Comparison of ENCODE assay signal across 23 cellular contexts in the genomic region with DNA sequence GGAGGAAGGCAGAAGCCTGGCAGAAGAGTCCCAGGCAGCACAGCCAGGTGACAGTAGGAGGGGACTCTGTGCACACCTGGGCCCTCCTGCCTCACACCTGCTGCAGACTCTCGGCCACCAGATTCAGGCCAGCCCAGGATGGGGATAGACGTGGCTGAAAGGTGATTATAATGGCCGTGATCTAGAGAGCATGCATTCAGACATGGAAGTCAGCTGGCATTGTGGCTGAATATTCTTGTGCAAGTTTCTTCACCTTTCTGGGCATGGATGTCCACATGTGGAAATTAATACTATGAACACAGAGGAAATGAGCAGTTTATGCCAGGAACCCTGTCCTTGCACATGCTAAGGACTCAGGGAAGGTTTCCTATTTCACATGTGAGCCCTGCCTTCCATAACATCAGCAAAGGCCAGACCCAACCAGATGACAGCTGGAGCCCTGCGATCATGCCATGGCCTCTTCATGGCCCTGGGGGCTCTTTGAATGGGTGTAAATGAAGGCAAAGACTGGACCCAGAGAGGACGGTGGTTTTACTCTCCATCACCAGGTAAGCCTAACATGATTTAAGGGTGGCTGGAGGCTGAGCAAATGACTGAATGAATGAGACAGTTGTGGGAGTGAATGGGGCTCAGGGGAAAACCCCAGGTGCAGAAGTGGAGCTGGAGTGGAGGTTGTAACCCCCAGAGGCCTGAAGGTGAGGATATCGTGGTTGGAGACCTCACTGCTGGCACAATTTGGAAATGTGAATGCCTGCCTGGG. TPM values are rescaled to one million over a fixed set of nuclear protein-coding genes. Genes with fewer than 3 reads are reported as not detected.
"Had no signal": no experiment of that assay in that cellular context is flagged by ENCODE, and none has a peak within 500 bp of the region (broad histone marks: within the 10 kb centered on the region; RNA-seq: fewer than 3 reads in every experiment).

No MANE protein-coding gene starts in this region.

- H3K4me1 ChIP-seq: pancreas had no signal

- H3K4me3 ChIP-seq: gastrocnemius medialis, heart right ventricle, pancreas, prostate gland, right lobe of liver, testis, tibial nerve, upper lobe of right lung, vagina had no signal

- ATAC-seq: esophagus mucosa; gastrocnemius medialis; heart right ventricle; left lobe of liver; natural killer cell; pancreas; right lobe of liver; stimulated activated memory B cell treated with anti-CD40 and anti-IgM and Interleukin-4, amounts not matched to agents 10 μg/mL and 1 μg/mL and 100 μg/mL, for 72 hours; stimulated activated naive CD8-positive, alpha-beta T cell treated with anti-CD3 and anti-CD28 coated beads, Interleukin-15, amount 100 ng/mL, for 72 hours; upper lobe of right lung had no signal

- DNase-seq: gastrocnemius medialis; heart right ventricle; hypothalamus; natural killer cell; nucleus accumbens; pancreas; right lobe of liver; stimulated activated CD4-positive, alpha-beta T cell treated with anti-CD3 and anti-CD28 coated beads, Interleukin-4, amount 100 ng/mL, for 1 hour; stimulated activated naive CD8-positive, alpha-beta T cell treated with anti-CD3 and anti-CD28 coated beads, Interleukin-15, amount 100 ng/mL, for 72 hours; testis; upper lobe of right lung had no signal

- H3K36me3 ChIP-seq: gastrocnemius medialis, heart right ventricle, pancreas, prostate gland, right lobe of liver, tibial nerve, upper lobe of right lung, vagina had no signal

- H3K9me3 ChIP-seq: gastrocnemius medialis, heart right ventricle, pancreas, prostate gland, right lobe of liver, testis, tibial nerve, upper lobe of right lung, vagina had no signal

- H3K27ac ChIP-seq: gastrocnemius medialis, heart right ventricle, pancreas, prostate gland, right lobe of liver, testis, tibial nerve, upper lobe of right lung, vagina had no signal

- H3K27me3 ChIP-seq: testis had no signal

RNA-seq across cellular contexts. Expression of a gene that starts 2.7 kb away (rescaled TPM):
- total RNA-seq: fibroblast of lung, gastrocnemius medialis, heart right ventricle, left lobe of liver, mesothelial cell of epicardium, mucosa of gallbladder, myocyte, natural killer cell, neural crest cell, prostate gland, right lobe of liver, subcutaneous adipose tissue, tibial nerve, upper lobe of right lung had no signal
- polyA plus RNA-seq: fibroblast of lung, pancreas had no signal
